ENCODE assay signal across 8 cellular contexts in the genomic region with DNA sequence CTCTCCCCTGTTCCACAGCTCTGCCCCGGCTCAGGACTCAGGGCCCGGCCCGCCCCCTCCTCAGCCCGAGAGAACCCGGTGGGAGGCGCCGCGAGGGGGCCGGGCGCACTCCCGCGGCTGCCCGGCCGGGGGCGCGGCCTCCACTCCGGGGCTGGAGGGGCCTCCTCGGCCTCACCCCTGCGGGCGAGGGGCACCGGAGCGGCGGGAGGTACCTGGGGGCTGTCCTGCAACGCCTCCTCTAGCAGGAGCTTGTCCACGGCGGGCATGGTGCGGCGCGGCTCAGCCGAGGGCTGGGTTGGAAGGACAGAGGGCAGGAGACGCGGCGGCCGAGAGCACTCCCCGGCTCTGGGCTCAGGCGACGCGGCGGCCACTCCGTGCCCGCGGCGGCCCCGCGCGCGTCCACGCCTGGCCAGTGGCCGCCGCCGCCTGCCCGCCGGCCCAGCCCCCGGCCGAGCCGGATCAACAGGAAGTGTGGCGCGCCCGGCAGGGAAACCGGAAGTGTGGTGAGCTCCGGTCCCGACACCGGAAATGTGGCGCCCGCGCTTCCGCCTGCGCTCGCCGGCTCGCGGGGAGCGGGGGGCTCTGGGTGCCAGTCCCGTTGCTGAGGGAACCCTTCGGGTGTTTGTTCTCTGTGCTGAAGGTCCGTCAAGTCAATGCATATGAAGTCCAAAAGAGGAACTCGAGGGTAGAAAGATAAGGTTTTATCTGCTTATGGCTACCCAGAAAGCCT. TPM values are rescaled to one million over a fixed set of nuclear protein-coding genes. Genes with fewer than 3 reads are reported as not detected.
DNase-seq lines count a peak whose midpoint lies in the region; ATAC-seq and TF ChIP-seq lines count a peak whose summit lies in the region.

TSS of gene APPL2 (minus strand) at position 428 of the 730 bp plus-strand sequence. CDS start at position 266, 162 bp downstream.

- peaks cover 50% of the 10 kb centered on the region for H3K4me1 Mint-ChIP-seq in dendritic cell treated with granulocyte-macrophage colony-stimulating factor and Interleukin-4, amounts not matched to agents 40 ng/mL and 50 ng/mL, for 4 days (ENCODE audit: low read depth)

- H3K4me2 ChIP-seq in BLaER1: peak within 1 kb of the TSS; percentile 95

- peak within 1 kb of the TSS; percentile 93 for H3K27ac Mint-ChIP-seq in dendritic cell treated with granulocyte-macrophage colony-stimulating factor and Interleukin-4, amounts not matched to agents 40 ng/mL and 50 ng/mL, for 4 days

- H4K20me1 ChIP-seq in BLaER1: no peaks in the 10 kb centered on the region

- H3K27me3 Mint-ChIP-seq in dendritic cell treated with granulocyte-macrophage colony-stimulating factor and Interleukin-4, amounts not matched to agents 40 ng/mL and 50 ng/mL, for 4 days: peaks cover 2% of the 10 kb centered on the region

- H3K27me3 ChIP-seq in BLaER1: no peaks in the 10 kb centered on the region
- no peaks in the 10 kb centered on the region for H3K27me3 ChIP-seq in left lung

- TF ChIP-seq CTCF in left lung (IDR thresholded peaks at IDR 0.05): peak; percentile 27 to 41

- H3K9ac ChIP-seq in BLaER1: peak within 1 kb of the TSS; percentile 87

- peak within 1 kb of the TSS; percentile 94 for H3K27ac ChIP-seq in BLaER1
- peak within 1 kb of the TSS; percentile 97 for H3K27ac ChIP-seq in left lung

- ATAC-seq in GM19328 (IDR thresholded peaks at IDR 0.05; ENCODE audit: unreplicated experiment): peak; percentile 83
- peak; percentile 74 for ATAC-seq in HG03520 (IDR thresholded peaks at IDR 0.05; ENCODE audit: unreplicated experiment)
- ATAC-seq in left lung: peak; percentile 96

- H3K9me3 ChIP-seq in BLaER1 (no peaks in the 10 kb centered on the region), left lung (no peaks in the 10 kb centered on the region)

- H3K4me3 Mint-ChIP-seq in dendritic cell treated with granulocyte-macrophage colony-stimulating factor and Interleukin-4, amounts not matched to agents 40 ng/mL and 50 ng/mL, for 4 days: peak within 1 kb of the TSS; percentile 86

- peaks cover 42% of the 10 kb centered on the region for H3K36me3 Mint-ChIP-seq in dendritic cell treated with granulocyte-macrophage colony-stimulating factor and Interleukin-4, amounts not matched to agents 40 ng/mL and 50 ng/mL, for 4 days (ENCODE audit: low read depth)

- H3K9me3 Mint-ChIP-seq in dendritic cell treated with granulocyte-macrophage colony-stimulating factor and Interleukin-4, amounts not matched to agents 40 ng/mL and 50 ng/mL, for 4 days: no peaks in the 10 kb centered on the region

- intact Hi-C loops in dendritic cell treated with granulocyte-macrophage colony-stimulating factor and Interleukin-4, amounts not matched to agents 40 ng/mL and 50 ng/mL, for 4 days (cut with micrococcal nuclease): loop anchor here (5.0 kb wide), 1 partner anchor 1279 kb away; a partner anchor contains a TSS
- intact Hi-C loops in left lung (cut with DNase I): no loop called here

- H3K4me3 ChIP-seq in BLaER1 (peak within 1 kb of the TSS; percentile 81), left lung (peak within 1 kb of the TSS; percentile 57 to 82)

- DNase-seq in NCI-H748 (lab: John Stamatoyannopoulos, UW; ENCODE audit: unreplicated experiment) (peak; percentile 95), left lung (peak; percentile 92 to 97)
- peak; percentile 62 to 69 for DNase-seq in activated CD4-positive, alpha-beta T cell treated with anti-CD3 and anti-CD28 coated beads, Interleukin-2, amount 50 U/mL, for 4 hours
- DNase-seq in stimulated activated CD4-positive, alpha-beta T cell treated with anti-CD3 and anti-CD28 coated beads, Interleukin-2, amount 100 ng/mL, for 48 hours: peak; percentile 72 to 78

- H3K4me1 ChIP-seq in BLaER1 (peaks cover 46% of the 10 kb centered on the region), left lung (peaks cover 19 to 46% of the 10 kb centered on the region in 2 donors)

- H3K36me3 ChIP-seq in BLaER1 (peaks cover 15% of the 10 kb centered on the region; the same call in 1 of the 2 replicates), left lung (no peaks in the 10 kb centered on the region)

RNA-seq across cellular contexts. Expression of gene APPL2, which starts in this region (rescaled TPM):
- 10 to 100 TPM; 27.8 to 36.9 TPM for total RNA-seq in left lung

Comparison
In these comparisons a context has a peak if more than half of its experiments do, and no peak if none do; other contexts are left out.
1. Peak in every context shown above with its lines: DNase-seq, ATAC-seq, H3K4me3 ChIP-seq and H3K27ac ChIP-seq.